In the genomic region with DNA sequence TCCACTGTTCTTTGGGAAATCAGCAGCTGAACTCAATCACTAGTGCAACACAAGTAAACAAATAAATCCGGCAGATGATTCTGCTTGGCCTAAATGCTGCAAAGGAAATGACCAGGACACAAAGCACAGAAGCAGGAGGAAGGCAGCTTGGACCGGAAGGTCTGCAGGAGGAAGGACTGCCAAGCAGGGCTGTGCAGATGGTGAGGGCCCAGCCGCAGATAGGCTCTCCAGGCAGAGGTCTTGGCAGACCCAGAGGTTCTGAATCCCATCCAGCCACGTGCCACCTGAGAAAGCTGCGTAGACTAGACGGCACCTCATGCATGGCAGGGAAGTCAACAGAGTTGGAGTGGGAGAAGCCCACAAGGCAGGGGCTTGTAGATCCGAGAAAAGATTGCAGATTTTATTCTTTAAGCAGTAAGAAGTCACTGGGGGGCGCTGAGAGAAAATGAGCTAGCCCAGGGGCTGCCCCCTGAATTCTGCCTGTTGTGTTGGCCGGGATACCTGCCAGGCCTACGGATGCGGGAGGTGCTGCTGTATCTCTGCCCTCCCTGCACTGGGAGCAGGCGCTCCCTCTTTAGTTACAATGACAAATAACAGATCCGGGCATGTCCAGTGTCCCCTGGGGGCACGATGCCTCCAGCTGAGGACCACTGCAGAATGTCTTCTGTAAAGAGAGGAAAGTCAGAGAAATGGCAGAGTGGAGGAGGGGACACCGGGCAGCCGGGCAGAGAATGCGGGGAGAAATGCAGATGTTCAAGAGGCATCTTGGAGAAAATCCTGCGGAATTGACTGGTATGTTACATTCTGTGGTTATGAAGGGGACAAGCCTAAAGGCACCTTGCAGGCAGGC, we compare ENCODE assay signal across 1 cellular context.
TF ChIP-seq lines count a peak whose summit lies in the region.

No MANE protein-coding gene starts in this region.

TF ChIP-seq in HCT116, 20 proteins besides CTCF, POLR2A, EP300 and RAD21:
- TF ChIP-seq ELF1 (IDR thresholded peaks at IDR 0.05; ENCODE audit: borderline replicate concordance, low read depth) (no peak), CBX3 (IDR thresholded peaks at IDR 0.05; ENCODE audit: low read depth) (no peak), CEBPB (IDR thresholded peaks at IDR 0.05; ENCODE audit: low read depth) (no peak), JUND (IDR thresholded peaks at IDR 0.05) (no peak), EGR1 (IDR thresholded peaks at IDR 0.05; ENCODE audit: low read depth) (no peak), SP1 (IDR thresholded peaks at IDR 0.05; ENCODE audit: low read depth) (no peak), EZH2phosphoT487 (IDR thresholded peaks at IDR 0.05; ENCODE audit: borderline replicate concordance) (no peak), FOSL1 (IDR thresholded peaks at IDR 0.05; ENCODE audit: low read depth) (no peak), ZNF274 (IDR thresholded peaks at IDR 0.05; ENCODE audit: low read depth, low read length) (no peak)
- TF ChIP-seq, protein P1, sequence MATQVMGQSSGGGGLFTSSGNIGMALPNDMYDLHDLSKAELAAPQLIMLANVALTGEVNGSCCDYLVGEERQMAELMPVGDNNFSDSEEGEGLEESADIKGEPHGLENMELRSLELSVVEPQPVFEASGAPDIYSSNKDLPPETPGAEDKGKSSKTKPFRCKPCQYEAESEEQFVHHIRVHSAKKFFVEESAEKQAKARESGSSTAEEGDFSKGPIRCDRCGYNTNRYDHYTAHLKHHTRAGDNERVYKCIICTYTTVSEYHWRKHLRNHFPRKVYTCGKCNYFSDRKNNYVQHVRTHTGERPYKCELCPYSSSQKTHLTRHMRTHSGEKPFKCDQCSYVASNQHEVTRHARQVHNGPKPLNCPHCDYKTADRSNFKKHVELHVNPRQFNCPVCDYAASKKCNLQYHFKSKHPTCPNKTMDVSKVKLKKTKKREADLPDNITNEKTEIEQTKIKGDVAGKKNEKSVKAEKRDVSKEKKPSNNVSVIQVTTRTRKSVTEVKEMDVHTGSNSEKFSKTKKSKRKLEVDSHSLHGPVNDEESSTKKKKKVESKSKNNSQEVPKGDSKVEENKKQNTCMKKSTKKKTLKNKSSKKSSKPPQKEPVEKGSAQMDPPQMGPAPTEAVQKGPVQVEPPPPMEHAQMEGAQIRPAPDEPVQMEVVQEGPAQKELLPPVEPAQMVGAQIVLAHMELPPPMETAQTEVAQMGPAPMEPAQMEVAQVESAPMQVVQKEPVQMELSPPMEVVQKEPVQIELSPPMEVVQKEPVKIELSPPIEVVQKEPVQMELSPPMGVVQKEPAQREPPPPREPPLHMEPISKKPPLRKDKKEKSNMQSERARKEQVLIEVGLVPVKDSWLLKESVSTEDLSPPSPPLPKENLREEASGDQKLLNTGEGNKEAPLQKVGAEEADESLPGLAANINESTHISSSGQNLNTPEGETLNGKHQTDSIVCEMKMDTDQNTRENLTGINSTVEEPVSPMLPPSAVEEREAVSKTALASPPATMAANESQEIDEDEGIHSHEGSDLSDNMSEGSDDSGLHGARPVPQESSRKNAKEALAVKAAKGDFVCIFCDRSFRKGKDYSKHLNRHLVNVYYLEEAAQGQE (IDR thresholded peaks at IDR 0.05; ENCODE audit: low read depth) = no peak
- TF ChIP-seq, protein P2, sequence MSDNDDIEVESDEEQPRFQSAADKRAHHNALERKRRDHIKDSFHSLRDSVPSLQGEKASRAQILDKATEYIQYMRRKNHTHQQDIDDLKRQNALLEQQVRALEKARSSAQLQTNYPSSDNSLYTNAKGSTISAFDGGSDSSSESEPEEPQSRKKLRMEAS (IDR thresholded peaks at IDR 0.05) = no peak
